In genomic region chr12:94637714-94638113, GRCh38 we compare ENCODE assay signal across 16 cellular contexts. TPM values are rescaled to one million over a fixed set of nuclear protein-coding genes. Genes with fewer than 3 reads are reported as not detected.
"Had no signal": no experiment of that assay in that cellular context is flagged by ENCODE, and none has a peak within 500 bp of the region (broad histone marks: within the 10 kb centered on the region; RNA-seq: fewer than 3 reads in every experiment).

No MANE protein-coding gene starts in this region.

- H3K4me1 ChIP-seq: left ventricle myocardium inferior had no signal

- H3K27me3 ChIP-seq: dorsolateral prefrontal cortex, gastroesophageal sphincter, ovary had no signal

- ATAC-seq: esophagus mucosa; gastroesophageal sphincter; naive thymus-derived CD4-positive, alpha-beta T cell; right cardiac atrium had no signal

- H3K4me3 ChIP-seq: dorsolateral prefrontal cortex, gastroesophageal sphincter, left ventricle myocardium inferior, ovary, smooth muscle cell had no signal

- H3K27ac ChIP-seq: gastroesophageal sphincter, left ventricle myocardium inferior, ovary had no signal

- H3K9me3 ChIP-seq: gastroesophageal sphincter, left ventricle myocardium inferior, ovary had no signal

- H3K36me3 ChIP-seq: gastroesophageal sphincter, left ventricle myocardium inferior, ovary had no signal

- DNase-seq: cortex of kidney; dorsolateral prefrontal cortex; effector CD8-positive, alpha-beta T cell; glutamatergic neuron; islet precursor cell; left ventricle myocardium inferior; naive thymus-derived CD4-positive, alpha-beta T cell; nucleus accumbens; ovary; right cardiac atrium; stimulated activated CD4-positive, alpha-beta T cell treated with anti-CD3 and anti-CD28 coated beads, Interleukin-2, amount 100 ng/mL, for 48 hours; stimulated activated naive CD4-positive, alpha-beta T cell treated with Interleukin-2 at 50 U/mL for 16 hours; trophoblast cell had no signal

RNA-seq across cellular contexts. Expression of gene TMCC3, which starts 12.6 kb away (rescaled TPM):
- polyA plus RNA-seq: naive thymus-derived CD4-positive, alpha-beta T cell had no signal
